ENCODE assay signal across 20 cellular contexts in the genomic region with DNA sequence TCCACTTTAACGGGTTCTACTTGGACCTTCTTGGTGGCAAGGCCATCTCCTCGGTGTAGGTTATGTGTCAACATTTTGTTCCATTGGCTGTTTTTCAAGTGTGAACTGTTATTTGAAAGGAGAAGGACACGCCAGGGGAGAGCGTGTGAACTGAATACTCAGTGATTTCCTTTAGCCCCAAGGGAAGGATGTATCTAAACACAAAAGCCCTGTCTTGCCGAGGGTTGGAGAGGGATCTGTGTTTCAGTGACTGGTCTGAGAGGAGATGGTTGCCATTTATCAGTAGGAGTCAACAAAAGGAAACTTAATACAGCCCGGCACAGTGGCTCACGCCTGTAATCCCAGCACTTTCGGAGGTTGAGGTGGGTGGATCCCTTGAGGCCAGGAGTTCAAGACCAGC. TPM values are rescaled to one million over a fixed set of nuclear protein-coding genes. Genes with fewer than 3 reads are reported as not detected.
DNase-seq lines count a peak whose midpoint lies in the region; ATAC-seq and TF ChIP-seq lines count a peak whose summit lies in the region.
"Had no signal": no experiment of that assay in that cellular context is flagged by ENCODE, and none has a peak within 500 bp of the region (broad histone marks: within the 10 kb centered on the region; RNA-seq: fewer than 3 reads in every experiment).

No MANE protein-coding gene starts in this region.

- H3K27ac ChIP-seq in esophagus squamous epithelium = peak overlapping the region; percentile 18 to 78 (median 54)
- H3K27ac ChIP-seq: brain microvascular endothelial cell, foreskin keratinocyte had no signal

- H3K27me3 Mint-ChIP-seq in natural killer cell treated with Interleukin-12 subunit alpha and Interleukin-12 subunit beta and Interleukin-15 and Interleukin-18, amount 100 ng/mL, for 72 hours = no peaks in the 10 kb centered on the region
- H3K27me3 Mint-ChIP-seq in progenitor cell of endocrine pancreas = no peaks in the 10 kb centered on the region
- H3K27me3 Mint-ChIP-seq in T-cell = no peaks in the 10 kb centered on the region
- H3K27me3 Mint-ChIP-seq: activated naive CD8-positive, alpha-beta T cell had no signal

- H3K9me3 ChIP-seq in esophagus squamous epithelium = no peaks in the 10 kb centered on the region
- H3K9me3 ChIP-seq: tibial nerve had no signal

- no peak for TF ChIP-seq POLR2A in esophagus squamous epithelium (IDR thresholded peaks at IDR 0.05)

- H3K4me1 Mint-ChIP-seq in natural killer cell treated with Interleukin-12 subunit alpha and Interleukin-12 subunit beta and Interleukin-15 and Interleukin-18, amount 100 ng/mL, for 72 hours (ENCODE audit: low read depth in 2 of 2) = peaks cover 42 to 47% of the 10 kb centered on the region in 2 donors
- H3K4me1 Mint-ChIP-seq in progenitor cell of endocrine pancreas (ENCODE audit: low read depth) = peaks cover 2% of the 10 kb centered on the region
- H3K4me1 Mint-ChIP-seq in T-cell = peaks cover 48 to 55% (median 49%) of the 10 kb centered on the region in 3 donors

- H3K4me1 ChIP-seq in esophagus squamous epithelium = peaks cover 7 to 55% (median 13%) of the 10 kb centered on the region in 3 donors

- intact Hi-C loops in left ventricle myocardium superior (cut with micrococcal nuclease) = loop anchor here (10.0 kb wide), 1 partner anchor 205 kb away; no protein-coding TSS in a partner anchor
- intact Hi-C loops in cardiac septum (cut with DNase I) = loop anchor here (5.0 kb wide), 1 partner anchor 202 kb away; no protein-coding TSS in a partner anchor
- intact Hi-C loops in esophagus squamous epithelium (cut with DNase I) = no loop called here

- H3K9me3 Mint-ChIP-seq in natural killer cell treated with Interleukin-12 subunit alpha and Interleukin-12 subunit beta and Interleukin-15 and Interleukin-18, amount 100 ng/mL, for 72 hours = no peaks in the 10 kb centered on the region
- H3K9me3 Mint-ChIP-seq in progenitor cell of endocrine pancreas (ENCODE audit: low read depth) (no peaks in the 10 kb centered on the region), T-cell (no peaks in the 10 kb centered on the region)

- WGBS in esophagus squamous epithelium, 2 donors = 49 to 60% methylated on average over 8 of the region's 8 CpGs

- no peaks in the 10 kb centered on the region for H3K27me3 ChIP-seq in esophagus squamous epithelium
- H3K27me3 ChIP-seq: brain microvascular endothelial cell, foreskin keratinocyte, tibial nerve had no signal

- H3K27ac Mint-ChIP-seq in natural killer cell treated with Interleukin-12 subunit alpha and Interleukin-12 subunit beta and Interleukin-15 and Interleukin-18, amount 100 ng/mL, for 72 hours = no peak overlapping the region
- H3K27ac Mint-ChIP-seq in progenitor cell of endocrine pancreas (no peak overlapping the region), T-cell (peak overlapping the region in 1 of 2 donors; percentile 15)
- H3K27ac Mint-ChIP-seq: activated naive CD8-positive, alpha-beta T cell had no signal

- ATAC-seq in left ventricle myocardium superior (peak; percentile 21), left lobe of liver (no peak), GM18498 (IDR thresholded peaks at IDR 0.05; ENCODE audit: unreplicated experiment) (no peak), T-cell (replicated peaks in 1 of 4) (no peak)
- ATAC-seq in natural killer cell treated with Interleukin-12 subunit alpha and Interleukin-12 subunit beta and Interleukin-15 and Interleukin-18, amount 100 ng/mL, for 72 hours = no peak
- ATAC-seq: foreskin keratinocyte had no signal

- CTCF ChIA-PET in T-cell (lab: Charles Lee) = interaction anchor here (0.6 to 2.0 kb wide), 3 partner anchors 12 to 255 kb away, joined by 3 to 8 read pairs (median 5); no protein-coding TSS in a partner anchor

- TF ChIP-seq CTCF in esophagus squamous epithelium (IDR thresholded peaks at IDR 0.05) (no peak), progenitor cell of endocrine pancreas (IDR thresholded peaks at IDR 0.05; ENCODE audit: unreplicated experiment) (no peak)

- H3K4me3 ChIP-seq in esophagus squamous epithelium = no peak overlapping the region
- H3K4me3 ChIP-seq: smooth muscle cell, tibial nerve had no signal

- H3K36me3 Mint-ChIP-seq in natural killer cell treated with Interleukin-12 subunit alpha and Interleukin-12 subunit beta and Interleukin-15 and Interleukin-18, amount 100 ng/mL, for 72 hours = no peaks in the 10 kb centered on the region
- H3K36me3 Mint-ChIP-seq in progenitor cell of endocrine pancreas (ENCODE audit: insufficient read depth) = no peaks in the 10 kb centered on the region
- peaks cover 15% of the 10 kb centered on the region for H3K36me3 Mint-ChIP-seq in T-cell

- POLR2A ChIA-PET in T-cell (lab: Charles Lee) = no interaction called here

- H3K4me3 Mint-ChIP-seq in natural killer cell treated with Interleukin-12 subunit alpha and Interleukin-12 subunit beta and Interleukin-15 and Interleukin-18, amount 100 ng/mL, for 72 hours = peak overlapping the region; percentile 15
- no peak overlapping the region for H3K4me3 Mint-ChIP-seq in progenitor cell of endocrine pancreas (ENCODE audit: low read depth)
- H3K4me3 Mint-ChIP-seq in T-cell = no peak overlapping the region
- H3K4me3 Mint-ChIP-seq: activated naive CD8-positive, alpha-beta T cell had no signal

- no peak for DNase-seq in left ventricle myocardium superior
- no peak for DNase-seq in cardiac septum (ENCODE audit: low spot score)
- DNase-seq in esophagus squamous epithelium (lab: John Stamatoyannopoulos, UW) = no peak
- no peak for DNase-seq in natural killer cell treated with Interleukin-12 subunit alpha and Interleukin-12 subunit beta and Interleukin-15 and Interleukin-18, amount 100 ng/mL, for 72 hours (ENCODE audit: low spot score)
- no peak for DNase-seq in left lobe of liver (ENCODE audit: low spot score)
- no peak for DNase-seq in progenitor cell of endocrine pancreas (ENCODE audit: low spot score, unreplicated experiment)
- DNase-seq in T-cell = no peak
- DNase-seq: activated CD4-positive, alpha-beta T cell treated with anti-CD3 and anti-CD28 coated beads, Interleukin-2, amount 50 U/mL, for 48 hours; activated T-cell treated with anti-CD3 and anti-CD28 coated beads, Interleukin-2, amount 50 U/mL, for 1 hour; brain microvascular endothelial cell; effector CD8-positive, alpha-beta T cell; foreskin keratinocyte; NCI-H1417; occipital lobe; RPMI8226; SW 1271 had no signal

- H3K36me3 ChIP-seq in esophagus squamous epithelium = peaks cover 0 to 23% (median 4%) of the 10 kb centered on the region in 3 donors

RNA-seq across cellular contexts. Expression of gene USP10, which starts 50.0 kb away (rescaled TPM):
- total RNA-seq in left ventricle myocardium superior (74.5 TPM), cardiac septum (53.8 TPM), esophagus squamous epithelium (10 to 100 TPM; 44.7 to 71.5 (median 56.0) TPM), left lobe of liver (33.8 TPM), progenitor cell of endocrine pancreas (124 and 139 TPM in 2 replicates), T-cell (100 to 1,000 TPM in 3 of 5 donors, 10 to 100 TPM in 2; 80.4 to 122 (median 104) TPM)
- total RNA-seq in natural killer cell treated with Interleukin-12 subunit alpha and Interleukin-12 subunit beta and Interleukin-15 and Interleukin-18, amount 100 ng/mL, for 72 hours = 100 to 1,000 TPM; 111 to 156 TPM
